In the genomic region with DNA sequence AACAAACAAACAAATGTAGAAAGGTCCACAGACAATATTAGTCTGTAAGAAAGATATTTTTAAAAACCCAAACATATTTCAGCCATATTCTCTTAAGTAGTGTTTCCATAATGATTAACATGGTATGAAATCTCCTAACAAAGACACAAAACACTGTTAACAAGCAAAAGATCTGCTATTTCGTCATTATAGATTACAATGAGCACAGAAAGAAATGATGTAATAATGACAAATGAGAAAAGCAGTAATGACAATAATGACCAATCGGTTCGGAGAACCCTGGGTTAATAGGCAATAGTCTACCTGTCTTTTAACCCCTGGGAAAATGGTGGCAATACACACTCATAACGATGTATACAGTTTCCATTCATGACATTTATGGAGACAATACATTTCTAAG, we compare ENCODE assay signal across 27 cellular contexts.
"Had no signal": no experiment of that assay in that cellular context is flagged by ENCODE, and none has a peak within 500 bp of the region (broad histone marks: within the 10 kb centered on the region; RNA-seq: fewer than 3 reads in every experiment).

No MANE protein-coding gene starts in this region.

- H3K9me3 Mint-ChIP-seq: dendritic cell treated with granulocyte-macrophage colony-stimulating factor and Interleukin-4, amounts not matched to agents 40 ng/mL and 50 ng/mL, for 4 days; effector memory CD8-positive, alpha-beta T cell; endodermal cell; mesothelial cell of epicardium; naive B cell had no signal

- DNase-seq: colonic mucosa; cortex of kidney; effector CD8-positive, alpha-beta T cell; effector memory CD8-positive, alpha-beta T cell; endodermal cell; erythroblast; esophagus squamous epithelium; foreskin fibroblast; foreskin melanocyte; gastrocnemius medialis; glutamatergic neuron; heart right ventricle; hippocampal formation; left cardiac atrium; left lung; left ventricle myocardium superior; lower lobe of right lung; mesenchymal stem cell; mucosa of descending colon; naive B cell had no signal

- H3K27ac Mint-ChIP-seq: dendritic cell treated with granulocyte-macrophage colony-stimulating factor and Interleukin-4, amounts not matched to agents 40 ng/mL and 50 ng/mL, for 4 days; effector memory CD8-positive, alpha-beta T cell; endodermal cell; mesothelial cell of epicardium had no signal

- H3K9me3 ChIP-seq: colonic mucosa, esophagus squamous epithelium, gastrocnemius medialis, heart right ventricle, left lung, lower lobe of right lung, mucosa of descending colon had no signal

- H3K36me3 ChIP-seq: colonic mucosa had no signal

- FAIRE-seq: endometrium, islet of Langerhans, keratinocyte had no signal

- H3K27me3 ChIP-seq: colonic mucosa, esophagus squamous epithelium, gastrocnemius medialis, heart right ventricle, left lung had no signal

- H3K4me3 ChIP-seq: colonic mucosa, esophagus squamous epithelium, gastrocnemius medialis, heart right ventricle, left lung, lower lobe of right lung, mucosa of descending colon had no signal

- H3K27ac ChIP-seq: colonic mucosa, epithelial cell of prostate, esophagus squamous epithelium, gastrocnemius medialis, heart right ventricle, left lung, lower lobe of right lung had no signal

- ATAC-seq: effector memory CD8-positive, alpha-beta T cell; esophagus mucosa; gastrocnemius medialis; heart right ventricle; left cardiac atrium; left lung; left ventricle myocardium superior; lower lobe of right lung; mucosa of descending colon had no signal

- H3K4me1 ChIP-seq: colonic mucosa, gastrocnemius medialis had no signal

- H3K4me3 Mint-ChIP-seq: dendritic cell treated with granulocyte-macrophage colony-stimulating factor and Interleukin-4, amounts not matched to agents 40 ng/mL and 50 ng/mL, for 4 days; effector memory CD8-positive, alpha-beta T cell; endodermal cell; mesothelial cell of epicardium; naive B cell had no signal

- H3K27me3 Mint-ChIP-seq: dendritic cell treated with granulocyte-macrophage colony-stimulating factor and Interleukin-4, amounts not matched to agents 40 ng/mL and 50 ng/mL, for 4 days; effector memory CD8-positive, alpha-beta T cell; naive B cell had no signal

- H3K4me1 Mint-ChIP-seq: endodermal cell, mesothelial cell of epicardium, naive B cell had no signal
